ENCODE assay signal across 8 cellular contexts in genomic region chr12:11652351-11653040, GRCh38. TPM values are rescaled to one million over a fixed set of nuclear protein-coding genes. Genes with fewer than 3 reads are reported as not detected.
A peak's percentile ranks its signal among the peaks of the same experiment; 100 is the strongest.
DNase-seq lines count a peak whose midpoint lies in the region; ATAC-seq and TF ChIP-seq lines count a peak whose summit lies in the region.

No MANE protein-coding gene starts in this region.

- 8 to 16% methylated on average over 15 to 16 of the region's 16 CpGs for WGBS in body of pancreas, 2 donors

- peaks cover 0 to 1% (median 0%) of the 10 kb centered on the region in 3 donors for H3K27me3 Mint-ChIP-seq in CD14-positive monocyte (ENCODE audit: low read depth in 3 of 3)

- DNase-seq in CD14-positive monocyte (ENCODE audit: low spot score) (peak; percentile 70), GM20000 (ENCODE audit: low spot score) (peak; percentile 72), NCI-H526 (lab: John Stamatoyannopoulos, UW) (peak; percentile 22 to 26), body of pancreas (peak in 2 of 4 donors; percentile 27 to 60), kidney epithelial cell (ENCODE audit: low read depth) (no peak)
- peak; percentile 12 to 72 for DNase-seq in stimulated activated effector memory CD8-positive, alpha-beta T cell treated with anti-CD3 and anti-CD28 coated beads, Interleukin-12 subunit alpha, Interleukin-12 subunit beta, amount 100 ng/mL, for 72 hours (ENCODE audit: low spot score in 2 of 2)

- H3K4me3 ChIP-seq in body of pancreas (no peak overlapping the region), kidney epithelial cell (ENCODE audit: low read depth, low read length) (peak overlapping the region; percentile 91)

- H3K4me3 Mint-ChIP-seq in CD14-positive monocyte: peak overlapping the region; percentile 95 to 98
- peak overlapping the region; percentile 87 for H3K4me3 Mint-ChIP-seq in stimulated activated effector memory CD8-positive, alpha-beta T cell treated with anti-CD3 and anti-CD28 coated beads, Interleukin-12 subunit alpha, Interleukin-12 subunit beta, amount 100 ng/mL, for 72 hours

- H3K27me3 ChIP-seq in body of pancreas (no peaks in the 10 kb centered on the region), kidney epithelial cell (ENCODE audit: control insufficient read depth, insufficient read depth, low read length) (no peaks in the 10 kb centered on the region)

- H3K36me3 ChIP-seq in body of pancreas (replicated peaks in 1 of 2; ENCODE audit: insufficient read depth in 1 of 2, low read depth in 2 of 2) (no peaks in the 10 kb centered on the region), kidney epithelial cell (ENCODE audit: control insufficient read depth, insufficient read depth, low read length) (no peaks in the 10 kb centered on the region)

- peaks cover 58% of the 10 kb centered on the region for H3K4me1 Mint-ChIP-seq in CD14-positive monocyte
- peaks cover 68% of the 10 kb centered on the region for H3K4me1 Mint-ChIP-seq in stimulated activated effector memory CD8-positive, alpha-beta T cell treated with anti-CD3 and anti-CD28 coated beads, Interleukin-12 subunit alpha, Interleukin-12 subunit beta, amount 100 ng/mL, for 72 hours

- intact Hi-C loops in CD14-positive monocyte (cut with micrococcal nuclease) (loop anchor here (2.0 to 10.0 kb wide), 9 partner anchors 32 to 1065 kb away; partner anchors contain the start of gene CDKN1B (in 1 of the 2)), body of pancreas (cut with DNase I) (no loop called here)

- H3K9me3 ChIP-seq in body of pancreas: no peaks in the 10 kb centered on the region

- H3K36me3 Mint-ChIP-seq in CD14-positive monocyte: peaks cover 7 to 8% of the 10 kb centered on the region in 2 donors
- peaks cover 69% of the 10 kb centered on the region for H3K36me3 Mint-ChIP-seq in stimulated activated effector memory CD8-positive, alpha-beta T cell treated with anti-CD3 and anti-CD28 coated beads, Interleukin-12 subunit alpha, Interleukin-12 subunit beta, amount 100 ng/mL, for 72 hours

- H3K27ac ChIP-seq in body of pancreas: peak overlapping the region; percentile 16 to 98 (median 50)

- TF ChIP-seq POLR2A in body of pancreas (IDR thresholded peaks at IDR 0.05): peak in 2 of 3 donors; percentile 22 to 49

- ATAC-seq in body of pancreas (no peak), HG03520 (IDR thresholded peaks at IDR 0.05; ENCODE audit: unreplicated experiment) (no peak), GM18870 (IDR thresholded peaks at IDR 0.05; ENCODE audit: unreplicated experiment) (no peak)
- peak; percentile 6 for ATAC-seq in stimulated activated effector memory CD8-positive, alpha-beta T cell treated with anti-CD3 and anti-CD28 coated beads, Interleukin-12 subunit alpha, Interleukin-12 subunit beta, amount 100 ng/mL, for 72 hours

- H3K4me1 ChIP-seq in body of pancreas: peaks cover 42% of the 10 kb centered on the region

- peak overlapping the region; percentile 94 to 99 (median 98) for H3K27ac Mint-ChIP-seq in CD14-positive monocyte
- peak overlapping the region; percentile 98 for H3K27ac Mint-ChIP-seq in stimulated activated effector memory CD8-positive, alpha-beta T cell treated with anti-CD3 and anti-CD28 coated beads, Interleukin-12 subunit alpha, Interleukin-12 subunit beta, amount 100 ng/mL, for 72 hours

- no peak for TF ChIP-seq CTCF in CD14-positive monocyte (IDR thresholded peaks at IDR 0.05)
- no peak for TF ChIP-seq CTCF in GM20000 (IDR thresholded peaks at IDR 0.05; ENCODE audit: extremely low read depth, missing control alignments)
- no peak for TF ChIP-seq CTCF in body of pancreas (IDR thresholded peaks at IDR 0.05)
- no peak for TF ChIP-seq CTCF in kidney epithelial cell (IDR thresholded peaks at IDR 0.05; ENCODE audit: insufficient read depth, low read length, poor library complexity, severe bottlenecking)

- H3K9me3 Mint-ChIP-seq in CD14-positive monocyte: peaks cover 0 to 3% (median 0%) of the 10 kb centered on the region in 7 donors
- no peaks in the 10 kb centered on the region for H3K9me3 Mint-ChIP-seq in stimulated activated effector memory CD8-positive, alpha-beta T cell treated with anti-CD3 and anti-CD28 coated beads, Interleukin-12 subunit alpha, Interleukin-12 subunit beta, amount 100 ng/mL, for 72 hours

RNA-seq across cellular contexts. Expression of gene ETV6, which starts 3.0 kb away (rescaled TPM):
- polyA plus RNA-seq in CD14-positive monocyte: 10 to 100 TPM in 1 of 2 donors, 1 to 10 TPM in 1; 6.8 to 11.7 TPM
- total RNA-seq in body of pancreas (10 to 100 TPM; 17.5 to 17.9 TPM), kidney epithelial cell (17.6 and 21.7 TPM in 2 replicates)
